12 cellular contexts compared by ENCODE assay signal in the genomic region with DNA sequence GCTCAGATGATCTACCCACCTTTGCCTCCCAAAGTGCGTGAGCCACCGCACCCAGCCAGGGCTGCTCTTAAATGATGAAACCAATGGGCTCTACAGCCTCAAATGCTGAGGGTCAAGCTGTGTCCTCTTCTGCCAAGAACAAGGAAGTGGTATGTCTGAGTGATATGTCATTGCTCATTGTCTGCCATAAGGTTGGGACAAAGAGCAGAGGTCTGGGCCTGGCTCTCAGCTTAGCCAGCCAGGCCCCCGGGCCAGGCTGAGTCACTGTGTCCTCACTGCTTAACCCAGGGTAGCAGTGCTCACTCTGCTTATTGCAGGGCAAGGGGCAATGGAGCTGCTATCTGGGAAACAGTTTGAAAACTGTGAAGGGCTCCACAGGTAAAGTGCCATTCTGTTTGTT. TPM values are rescaled to one million over a fixed set of nuclear protein-coding genes. Genes with fewer than 3 reads are reported as not detected.
A peak's percentile ranks its signal among the peaks of the same experiment; 100 is the strongest.
DNase-seq lines count a peak whose midpoint lies in the region; ATAC-seq, FAIRE-seq and TF ChIP-seq lines count a peak whose summit lies in the region.
"Had no signal": no experiment of that assay in that cellular context is flagged by ENCODE, and none has a peak within 500 bp of the region (broad histone marks: within the 10 kb centered on the region; RNA-seq: fewer than 3 reads in every experiment).

No MANE protein-coding gene starts in this region.

- WGBS in right cardiac atrium = 78% methylated on average over 3 of the region's 3 CpGs

- no peaks in the 10 kb centered on the region for H3K36me3 ChIP-seq in RWPE2 (ENCODE audit: low read depth)
- no peaks in the 10 kb centered on the region for H3K36me3 ChIP-seq in kidney (ENCODE audit: control insufficient read depth in 1 of 2, insufficient read depth in 2 of 2, low read length in 2 of 2)

- no peak for DNase-seq in right cardiac atrium
- no peak for DNase-seq in Right ventricle myocardium inferior (ENCODE audit: missing footprints)
- DNase-seq in RWPE2 (ENCODE audit: low spot score) = no peak
- DNase-seq in kidney = peak; percentile 52
- no peak for DNase-seq in activated naive CD4-positive, alpha-beta T cell treated with anti-CD3 and anti-CD28 coated beads, Interleukin-2, amount 50 U/mL, for 16 hours
- DNase-seq in activated CD4-positive, alpha-beta T cell treated with anti-CD3 and anti-CD28 coated beads for 1 hour = no peak
- DNase-seq: activated CD8-positive, alpha-beta memory T cell treated with anti-CD3 and anti-CD28 coated beads, Interleukin-2, amount 10 ng/mL, durations not matched to agents 7 days and 5 days; aorta; NCI-H2227 treated with DMSO at 0.1 percent for 48 hours had no signal

- H3K9ac ChIP-seq in kidney (ENCODE audit: low read length in 2 of 2) = no peak overlapping the region

- H3K4me1 ChIP-seq in right cardiac atrium (ENCODE audit: control insufficient read depth, insufficient read depth, low read length) (no peaks in the 10 kb centered on the region), RWPE2 (ENCODE audit: insufficient read depth, poor library complexity, severe bottlenecking) (peaks cover 62% of the 10 kb centered on the region), kidney (ENCODE audit: control insufficient read depth in 1 of 2, insufficient read depth in 1 of 2, low read depth in 1 of 2, low read length in 2 of 2) (peaks cover 0 to 3% of the 10 kb centered on the region in 2 donors)

- intact Hi-C loops in right cardiac atrium (cut with DNase I) (no loop called here), Right ventricle myocardium inferior (cut with DNase I) (no loop called here), kidney (cut with DNase I) (no loop called here)

- no peaks in the 10 kb centered on the region for H3K9me3 ChIP-seq in right cardiac atrium (ENCODE audit: control insufficient read depth, low read length)
- H3K9me3 ChIP-seq in RWPE2 (ENCODE audit: severe bottlenecking) = no peaks in the 10 kb centered on the region
- H3K9me3 ChIP-seq in kidney (ENCODE audit: control insufficient read depth in 1 of 2, low read length in 2 of 2) = no peaks in the 10 kb centered on the region

- H3K27me3 ChIP-seq in right cardiac atrium (ENCODE audit: control insufficient read depth, insufficient read depth) = no peaks in the 10 kb centered on the region
- no peaks in the 10 kb centered on the region for H3K27me3 ChIP-seq in RWPE2 (ENCODE audit: insufficient read depth, poor library complexity, severe bottlenecking)

- FAIRE-seq in kidney (lab: Jason Lieb, UNC) = no peak
- FAIRE-seq: G401.6 had no signal

- H3K4me3 ChIP-seq in right cardiac atrium (ENCODE audit: low read length) = no peak overlapping the region
- H3K4me3 ChIP-seq in RWPE2 (ENCODE audit: severe bottlenecking) = no peak overlapping the region
- no peak overlapping the region for H3K4me3 ChIP-seq in kidney (ENCODE audit: low read length in 2 of 2)

- no peak overlapping the region for H3K27ac ChIP-seq in right cardiac atrium (ENCODE audit: low read length)
- H3K27ac ChIP-seq in RWPE2 (ENCODE audit: poor library complexity, severe bottlenecking) = peak overlapping the region; percentile 93
- H3K27ac ChIP-seq in kidney (ENCODE audit: low read depth in 2 of 2, low read length in 2 of 2) = no peak overlapping the region

- ATAC-seq in right cardiac atrium (peak; percentile 44 to 64), Right ventricle myocardium inferior (no peak), RWPE2 (ENCODE audit: low read depth) (peak; percentile 45), GM18858 (IDR thresholded peaks at IDR 0.05; ENCODE audit: unreplicated experiment) (no peak), HG03460 (IDR thresholded peaks at IDR 0.05; ENCODE audit: unreplicated experiment) (no peak)
- ATAC-seq: activated CD8-positive, alpha-beta memory T cell treated with anti-CD3 and anti-CD28 coated beads, Interleukin-2, amount 10 ng/mL, durations not matched to agents 7 days and 5 days had no signal

- no peak for TF ChIP-seq CTCF in RWPE2 (IDR thresholded peaks at IDR 0.05; ENCODE audit: poor library complexity, severe bottlenecking)
- TF ChIP-seq CTCF in kidney (IDR thresholded peaks at IDR 0.05; ENCODE audit: borderline replicate concordance, extremely low read depth, insufficient read depth) = no peak

RNA-seq across cellular contexts. Expression of a gene that starts 8.3 kb away (rescaled TPM):
- 10 to 100 TPM; 40.4 to 76.3 (median 44.8) TPM for total RNA-seq in right cardiac atrium
- 29.7 TPM for polyA plus RNA-seq in right cardiac atrium
- 51.5 TPM for total RNA-seq in Right ventricle myocardium inferior
- total RNA-seq in kidney = 178 TPM
- polyA plus RNA-seq in kidney (ENCODE audit: insufficient read depth, low read depth, low replicate concordance) = 43.1 TPM

Comparison
In these comparisons a context has a peak if more than half of its experiments do, and no peak if none do; other contexts are left out.
1. ATAC-seq: peak in right cardiac atrium (2 of 2) and RWPE2 (single experiment); none in Right ventricle myocardium inferior (single experiment), GM18858 (single experiment) and HG03460 (single experiment).